Comparison of ENCODE assay signal across 8 cellular contexts in genomic region chr16:3961449-3961849, GRCh38.
A peak's percentile ranks its signal among the peaks of the same experiment; 100 is the strongest.
DNase-seq lines count a peak whose midpoint lies in the region; ATAC-seq and TF ChIP-seq lines count a peak whose summit lies in the region.

No MANE protein-coding gene starts in this region.

- TF ChIP-seq CTCF in A673 (conservative IDR thresholded peaks at IDR 0.05; ENCODE audit: low read depth, low read length) (no peak), breast epithelium (IDR thresholded peaks at IDR 0.05) (no peak)

- H3K9ac ChIP-seq in mesendoderm (ENCODE audit: low read length): no peak overlapping the region

- no TSS peak for BruUV-seq in A673 (replicated peaks; lab: Mats Ljungman, UMichigan)

- peaks cover 19% of the 10 kb centered on the region for H3K4me1 ChIP-seq in A673 (ENCODE audit: insufficient read depth, low read length, poor library complexity, severe bottlenecking)
- H3K4me1 ChIP-seq in breast epithelium: no peaks in the 10 kb centered on the region
- H3K4me1 ChIP-seq in mesendoderm (ENCODE audit: control insufficient read depth, low read depth, low read length): peaks cover 6% of the 10 kb centered on the region

- no peak overlapping the region for H4K8ac ChIP-seq in mesendoderm (ENCODE audit: low read depth, low read length)

- H3K27ac ChIP-seq in A673 (ENCODE audit: low read depth, low read length, poor library complexity, severe bottlenecking) (peak overlapping the region; percentile 77), breast epithelium (peak overlapping the region; percentile 67 to 83), mesendoderm (ENCODE audit: low read depth, low read length) (no peak overlapping the region)

- intact Hi-C loops in A673 (cut with micrococcal nuclease; ENCODE audit: unreplicated experiment): no loop called here
- intact Hi-C loops in breast epithelium (cut with DNase I; ENCODE audit: low total_unique reads): no loop called here

- H4K5ac ChIP-seq in mesendoderm (ENCODE audit: low read length): no peak overlapping the region

- no peak overlapping the region for H3K56ac ChIP-seq in mesendoderm (ENCODE audit: low read length)

- no peak for TF ChIP-seq POLR2A in breast epithelium (IDR thresholded peaks at IDR 0.05)

- H3K4me2 ChIP-seq in mesendoderm (ENCODE audit: low read length): no peak overlapping the region

- H3K27me3 ChIP-seq in A673 (replicated peaks; ENCODE audit: insufficient read depth, low read depth, low read length, poor library complexity) (no peaks in the 10 kb centered on the region), breast epithelium (no peaks in the 10 kb centered on the region), mesendoderm (ENCODE audit: insufficient read depth, low read length, poor library complexity) (no peaks in the 10 kb centered on the region)

- no CpG with 5 or more reads among the region's 11 CpGs for WGBS in mesendoderm (ENCODE audit: extremely low coverage, insufficient coverage, low lambda C conversion rate)

- no peak overlapping the region for H2BK15ac ChIP-seq in mesendoderm (replicated peaks; ENCODE audit: low read depth)

- ATAC-seq in GM21723 (IDR thresholded peaks at IDR 0.05; ENCODE audit: unreplicated experiment) (no peak), HG02885 (IDR thresholded peaks at IDR 0.05; ENCODE audit: poor library complexity, unreplicated experiment) (no peak)

- H2AK5ac ChIP-seq in mesendoderm (ENCODE audit: low read length): no peak overlapping the region

- H3K36me3 ChIP-seq in A673 (ENCODE audit: insufficient read depth, low read length, poor library complexity, severe bottlenecking): no peaks in the 10 kb centered on the region
- H3K36me3 ChIP-seq in breast epithelium: no peaks in the 10 kb centered on the region
- H3K36me3 ChIP-seq in mesendoderm (ENCODE audit: control insufficient read depth, insufficient read depth, low read length): no peaks in the 10 kb centered on the region

- H2BK120ac ChIP-seq in mesendoderm (ENCODE audit: low read depth, low read length): no peak overlapping the region

- H3K79me1 ChIP-seq in mesendoderm (ENCODE audit: low read length): no peaks in the 10 kb centered on the region

- H3K23ac ChIP-seq in mesendoderm (ENCODE audit: low read length): no peak overlapping the region

- H3K4me3 ChIP-seq in A673 (ENCODE audit: low read depth, low read length, poor library complexity, severe bottlenecking): no peak overlapping the region
- H3K4me3 ChIP-seq in breast epithelium: peak overlapping the region in 2 of 3 donors; percentile 46 to 63
- no peak overlapping the region for H3K4me3 ChIP-seq in mesendoderm (ENCODE audit: low read length)

- DNase-seq in A673 (ENCODE audit: low spot score): peak; percentile 24
- DNase-seq in HCEC 1CT: peak; percentile 20
- no peak for DNase-seq in breast epithelium (ENCODE audit: low spot score in 2 of 2)
- DNase-seq in mesendoderm: peak; percentile 48
- DNase-seq in NCI-H2227 (lab: John Stamatoyannopoulos, UW; ENCODE audit: unreplicated experiment): no peak
- no peak for DNase-seq in activated CD4-positive, alpha-beta T cell treated with anti-CD3 and anti-CD28 coated beads, Interleukin-2, amount 50 U/mL, for 1 hour

- H2BK5ac ChIP-seq in mesendoderm (ENCODE audit: low read length): no peak overlapping the region

- no peak overlapping the region for H3K4ac ChIP-seq in mesendoderm (ENCODE audit: low read depth, low read length)

- CTCF ChIA-PET in A673 (lab: Charles Lee): no interaction called here

- no peak overlapping the region for H3K18ac ChIP-seq in mesendoderm (ENCODE audit: low read length)

- POLR2A ChIA-PET in A673 (lab: Charles Lee; ENCODE audit: low non-redundant PET): no interaction called here

- H3K9me3 ChIP-seq in A673 (ENCODE audit: low read depth, low read length, poor library complexity, severe bottlenecking): no peaks in the 10 kb centered on the region
- H3K9me3 ChIP-seq in breast epithelium: no peaks in the 10 kb centered on the region

- H3K79me2 ChIP-seq in mesendoderm (ENCODE audit: control insufficient read depth, insufficient read depth, low read length): no peaks in the 10 kb centered on the region

Comparison
In these comparisons a context has a peak if more than half of its experiments do, and no peak if none do; other contexts are left out.
1. DNase-seq: peak in A673 (single experiment), HCEC 1CT (single experiment) and mesendoderm (single experiment); none in breast epithelium (0 of 2), NCI-H2227 (single experiment) and activated CD4-positive, alpha-beta T cell treated with anti-CD3 and anti-CD28 coated beads, Interleukin-2, amount 50 U/mL, for 1 hour (single experiment).
2. H3K4me3 ChIP-seq: peak in breast epithelium (2 of 3); none in A673 (single experiment) and mesendoderm (single experiment).